ENCODE assay signal across 15 cellular contexts in genomic region chr7:70681111-70681846, GRCh38.
DNase-seq lines count a peak whose midpoint lies in the region; ATAC-seq and TF ChIP-seq lines count a peak whose summit lies in the region.
"Had no signal": no experiment of that assay in that cellular context is flagged by ENCODE, and none has a peak within 500 bp of the region (broad histone marks: within the 10 kb centered on the region; RNA-seq: fewer than 3 reads in every experiment).

No MANE protein-coding gene starts in this region.

- no peak overlapping the region for H3K4me3 ChIP-seq in H7 (ENCODE audit: insufficient read depth, low read depth, low read length)
- no peak overlapping the region for H3K4me3 ChIP-seq in thyroid gland (replicated peaks in 1 of 3)

- H3K36me3 ChIP-seq in H7 (replicated peaks; ENCODE audit: control insufficient read depth, insufficient read depth, low read length): no peaks in the 10 kb centered on the region
- no peaks in the 10 kb centered on the region for H3K36me3 ChIP-seq in thyroid gland

- 81 to 87% methylated on average over 10 to 11 of the region's 15 CpGs for WGBS in thyroid gland, 2 donors

- CTCF ChIA-PET in activated B cell treated with CpG ODN at 0.5 μM for 24 hours (lab: Charles Lee): no interaction called here

- H3K27me3 ChIP-seq in H7 (ENCODE audit: control insufficient read depth, insufficient read depth, low read length): peaks cover 47% of the 10 kb centered on the region
- H3K27me3 ChIP-seq in thyroid gland: no peaks in the 10 kb centered on the region

- POLR2A ChIA-PET in activated B cell treated with CpG ODN at 0.5 μM for 24 hours (lab: Charles Lee): no interaction called here

- H3K4me1 Mint-ChIP-seq in T-helper 2 cell treated with Interferon-gamma antibody and Interleukin-4, amounts not matched to agents 5 μg/mL and 100 μg/mL, for 36 hours (ENCODE audit: low read depth): peaks cover 14% of the 10 kb centered on the region
- H3K4me1 Mint-ChIP-seq in activated B cell treated with CpG ODN at 0.5 μM for 24 hours (peaks cover 14% of the 10 kb centered on the region), memory B cell (peaks cover 12% of the 10 kb centered on the region)

- H3K4me1 ChIP-seq in thyroid gland: no peaks in the 10 kb centered on the region

- intact Hi-C loops in activated B cell treated with CpG ODN at 0.5 μM for 24 hours (cut with micrococcal nuclease) (no loop called here), thyroid gland (cut with DNase I) (no loop called here)

- no peaks in the 10 kb centered on the region for H3K36me3 Mint-ChIP-seq in T-helper 2 cell treated with Interferon-gamma antibody and Interleukin-4, amounts not matched to agents 5 μg/mL and 100 μg/mL, for 36 hours (ENCODE audit: low read depth)
- no peaks in the 10 kb centered on the region for H3K36me3 Mint-ChIP-seq in activated B cell treated with CpG ODN at 0.5 μM for 24 hours (ENCODE audit: low read depth)
- H3K36me3 Mint-ChIP-seq in memory B cell: peaks cover 11% of the 10 kb centered on the region

- no peak overlapping the region for H3K27ac ChIP-seq in thyroid gland
- H3K27ac ChIP-seq: HL-60 had no signal

- peaks cover 3% of the 10 kb centered on the region for H3K27me3 Mint-ChIP-seq in T-helper 2 cell treated with Interferon-gamma antibody and Interleukin-4, amounts not matched to agents 5 μg/mL and 100 μg/mL, for 36 hours (ENCODE audit: low read depth)
- H3K27me3 Mint-ChIP-seq in activated B cell treated with CpG ODN at 0.5 μM for 24 hours (no peaks in the 10 kb centered on the region), memory B cell (peaks cover 4% of the 10 kb centered on the region)

- H3K9me3 ChIP-seq in thyroid gland: no peaks in the 10 kb centered on the region

- no peak for TF ChIP-seq CTCF in activated B cell treated with CpG ODN at 0.5 μM for 24 hours (IDR thresholded peaks at IDR 0.05)
- no peak for TF ChIP-seq CTCF in omental fat pad (IDR thresholded peaks at IDR 0.05)
- TF ChIP-seq CTCF in thyroid gland (IDR thresholded peaks at IDR 0.05): no peak

- H3K27ac Mint-ChIP-seq in T-helper 2 cell treated with Interferon-gamma antibody and Interleukin-4, amounts not matched to agents 5 μg/mL and 100 μg/mL, for 36 hours: no peak overlapping the region
- no peak overlapping the region for H3K27ac Mint-ChIP-seq in activated B cell treated with CpG ODN at 0.5 μM for 24 hours
- H3K27ac Mint-ChIP-seq in memory B cell: peak overlapping the region; percentile 12

- no peak for TF ChIP-seq POLR2A in thyroid gland (IDR thresholded peaks at IDR 0.05)

- ATAC-seq in activated B cell treated with CpG ODN at 0.5 μM for 24 hours (ENCODE audit: low read depth) (no peak), memory B cell (ENCODE audit: low read depth) (no peak), omental fat pad (ENCODE audit: low FRiP score) (no peak)

- DNase-seq in T-helper 2 cell treated with Interferon-gamma antibody and Interleukin-4, amounts not matched to agents 5 μg/mL and 100 μg/mL, for 36 hours (ENCODE audit: low spot score): no peak
- DNase-seq in T-helper 2 cell: no peak
- DNase-seq in H7: peak; percentile 70
- DNase-seq in activated B cell treated with CpG ODN at 0.5 μM for 24 hours: no peak
- DNase-seq in memory B cell (ENCODE audit: low spot score in 2 of 2): no peak
- DNase-seq in omental fat pad (ENCODE audit: low spot score): no peak
- no peak for DNase-seq in thyroid gland
- no peak for DNase-seq in activated CD4-positive, CD25-positive, alpha-beta regulatory T cell treated with anti-CD3 and anti-CD28 coated beads, Interleukin-2, amount 50 U/mL, for 72 hours
- DNase-seq: 8988T; activated effector memory CD4-positive, alpha-beta T cell treated with Interleukin-2 at 50 U/mL for 16 hours; DMS79; NCI-H1048; SIG-M5; trophoblast cell had no signal

- H3K9me3 Mint-ChIP-seq in T-helper 2 cell treated with Interferon-gamma antibody and Interleukin-4, amounts not matched to agents 5 μg/mL and 100 μg/mL, for 36 hours: no peaks in the 10 kb centered on the region
- H3K9me3 Mint-ChIP-seq in activated B cell treated with CpG ODN at 0.5 μM for 24 hours: no peaks in the 10 kb centered on the region
- no peaks in the 10 kb centered on the region for H3K9me3 Mint-ChIP-seq in memory B cell

- peak overlapping the region; percentile 39 for H3K4me3 Mint-ChIP-seq in T-helper 2 cell treated with Interferon-gamma antibody and Interleukin-4, amounts not matched to agents 5 μg/mL and 100 μg/mL, for 36 hours
- H3K4me3 Mint-ChIP-seq in activated B cell treated with CpG ODN at 0.5 μM for 24 hours (peak overlapping the region; percentile 60), memory B cell (peak overlapping the region; percentile 74)
